Comparison of ENCODE assay signal across 1 cellular context in genomic region chr15:70099167-70099965, GRCh38.
TF ChIP-seq lines count a peak whose summit lies in the region.

No MANE protein-coding gene starts in this region.

TF ChIP-seq in SK-N-SH, 30 proteins besides CTCF, POLR2A, EP300 and RAD21 (continued from another document):
- TF ChIP-seq IRF3 (IDR thresholded peaks at IDR 0.05; ENCODE audit: low read depth, low read length) (peak; percentile 45), JUND (IDR thresholded peaks at IDR 0.05) (peak; percentile 43), TEAD4 (IDR thresholded peaks at IDR 0.05; ENCODE audit: borderline replicate concordance, insufficient read depth) (no peak; the same call in none of the 2 replicates), EZH2phosphoT487 (IDR thresholded peaks at IDR 0.05; ENCODE audit: borderline replicate concordance, low read depth) (no peak), GABPA (IDR thresholded peaks at IDR 0.05; ENCODE audit: low read depth) (no peak), TAF1 (IDR thresholded peaks at IDR 0.05; ENCODE audit: borderline replicate concordance, low read depth, low read length) (peak; percentile 89), FOXM1 (IDR thresholded peaks at IDR 0.05; ENCODE audit: low read depth) (no peak; the same call in 1 of the 2 replicates), REST (IDR thresholded peaks at IDR 0.05; ENCODE audit: low read depth, low read length) (no peak), POLR2AphosphoS5 (IDR thresholded peaks at IDR 0.05; ENCODE audit: low read depth, low read length) (peak; percentile 90), CHD2 (IDR thresholded peaks at IDR 0.05; ENCODE audit: low read length, partially characterized antibody) (peak; percentile 72)
